In genomic region chr12:18552829-18553228, GRCh38 we compare ENCODE assay signal across 23 cellular contexts.
A peak's percentile ranks its signal among the peaks of the same experiment; 100 is the strongest.
DNase-seq lines count a peak whose midpoint lies in the region; ATAC-seq, FAIRE-seq and TF ChIP-seq lines count a peak whose summit lies in the region.
"Had no signal": no experiment of that assay in that cellular context is flagged by ENCODE, and none has a peak within 500 bp of the region (broad histone marks: within the 10 kb centered on the region; RNA-seq: fewer than 3 reads in every experiment).

No MANE protein-coding gene starts in this region.

- no peaks in the 10 kb centered on the region for H3K79me1 ChIP-seq in H1 (ENCODE audit: low read depth, low read length)

- TF ChIP-seq RAD21 in A549 (conservative IDR thresholded peaks at IDR 0.05 in 1 of 2, IDR thresholded peaks at IDR 0.05 in 1 of 2) (peak in 1 of 2 experiments; percentile 28; a peak in 2 of 5 replicates), H1 (IDR thresholded peaks at IDR 0.05 in 1 of 2, conservative IDR thresholded peaks at IDR 0.05 in 1 of 2; ENCODE audit: low read depth in 2 of 2, low read length in 2 of 2) (peak; percentile 14 to 27; a peak in 2 of 4 replicates)

- TF ChIP-seq CTCF in A549 (IDR thresholded peaks at IDR 0.05): peak; percentile 12; the same call in 1 of the 3 replicates
- TF ChIP-seq CTCF in GM12865 (IDR thresholded peaks at IDR 0.05; ENCODE audit: insufficient read depth, low read depth, low read length, missing control alignments): peak; percentile 1
- no peak for TF ChIP-seq CTCF in H1 (IDR thresholded peaks at IDR 0.05; ENCODE audit: control extremely low read depth in 1 of 3, insufficient read depth in 1 of 3, low read depth in 1 of 3, low read length in 3 of 3)

- H3K23ac ChIP-seq in H1 (ENCODE audit: insufficient read length): no peak overlapping the region

- H2AK5ac ChIP-seq in H1 (ENCODE audit: low read depth, low read length): no peak overlapping the region

- H4K8ac ChIP-seq in H1 (ENCODE audit: extremely low read depth, insufficient read depth, low read length): no peak overlapping the region

- no peak overlapping the region for H2BK20ac ChIP-seq in H1 (ENCODE audit: low read length)

- no peak overlapping the region for H2BK15ac ChIP-seq in H1 (ENCODE audit: low read length)

- no peak for DNase-seq in A549 (ENCODE audit: low read depth in 1 of 2, low spot score in 1 of 2)
- DNase-seq in GM12865 (ENCODE audit: low read depth): no peak
- peak; percentile 4 for DNase-seq in NCI-H69 (lab: John Stamatoyannopoulos, UW)
- DNase-seq in H1 (ENCODE audit: low read depth in 1 of 2, low spot score in 2 of 2): no peak
- DNase-seq in glomerular visceral epithelial cell (ENCODE audit: extremely low spot score): no peak
- DNase-seq in activated effector memory CD4-positive, alpha-beta T cell treated with anti-CD3 and anti-CD28 coated beads, Interleukin-2, amount 50 U/mL, for 16 hours: no peak
- DNase-seq in frontal cortex (ENCODE audit: low spot score in 2 of 2): no peak
- no peak for DNase-seq in cortex of kidney (lab: John Stamatoyannopoulos, UW)
- DNase-seq: activated CD4-positive, alpha-beta T cell treated with anti-CD3 and anti-CD28 coated beads, Interleukin-2, amount 50 U/mL, for 4 hours; activated naive CD8-positive, alpha-beta T cell treated with anti-CD3 and anti-CD28 coated beads, Interleukin-2, amount 10 ng/mL, durations not matched to agents 7 days and 5 days; activated T-cell treated with anti-CD3 and anti-CD28 coated beads, Interleukin-2, amount 50 U/mL, for 24 hours; Calu3; hypothalamus; kidney glomerular epithelial cell; mesendoderm; NCI-H1417; NCI-H446; stimulated activated CD4-positive, alpha-beta T cell treated with anti-CD3 and anti-CD28 coated beads, Interleukin-12 subunit alpha, Interleukin-12 subunit beta, amount 100 ng/mL, for 4 hours had no signal

- no peak overlapping the region for H3K18ac ChIP-seq in H1 (ENCODE audit: extremely low read depth, low read length)

- H3K4me1 ChIP-seq in A549 (no peaks in the 10 kb centered on the region), H1 (replicated peaks in 1 of 4; ENCODE audit: control insufficient read depth in 3 of 4, insufficient read depth in 4 of 4, low read length in 3 of 4) (peaks cover 0 to 3% (median 0%) of the 10 kb centered on the region in 4 experiments; a peak in 1 of 7 replicates)

- H3K4me3 ChIP-seq in A549 (no peak overlapping the region), GM12865 (ENCODE audit: low read depth, low read length) (no peak overlapping the region), H1 (ENCODE audit: extremely low read depth in 1 of 4, insufficient read depth in 2 of 4, low read depth in 3 of 4, low read length in 4 of 4) (no peak overlapping the region)

- POLR2A ChIA-PET in A549 (lab: Yijun Ruan, JAX) (no interaction called here), H1 (lab: Charles Lee; ENCODE audit: partially characterized antibody) (no interaction called here)

- FAIRE-seq in A549 (lab: Jason Lieb, UNC) (no peak), H1 (lab: Jason Lieb, UNC) (no peak), frontal cortex (lab: Jason Lieb, UNC) (no peak)
- FAIRE-seq: bronchial epithelial cell had no signal

- no peak overlapping the region for H3K4me2 ChIP-seq in A549
- H3K4me2 ChIP-seq in H1 (ENCODE audit: insufficient read depth in 1 of 2, low read depth in 2 of 2, low read length in 2 of 2): no peak overlapping the region
- H3K4me2 ChIP-seq: KMS-11 had no signal

- H2BK12ac ChIP-seq in H1 (ENCODE audit: low read depth, low read length): no peak overlapping the region

- WGBS in A549 (ENCODE audit: missing lambda C conversion rate): 28% methylated on average over 5 of the region's 5 CpGs
- 89% methylated on average over 5 of the region's 5 CpGs; no CpG with 5 or more reads in 1 of the 2 experiments for WGBS in H1 (ENCODE audit: extremely low coverage in 1 of 2, insufficient coverage in 1 of 2, insufficient read length in 1 of 2, insufficient replicate concordance in 2 of 2, low coverage in 1 of 2, low lambda C conversion rate in 2 of 2, missing lambda C conversion rate in 1 of 2), 2 experiments

- ATAC-seq in A549: no peak
- ATAC-seq: natural killer cell treated with Interleukin-12 subunit alpha and Interleukin-12 subunit beta and Interleukin-15 and Interleukin-18, amount 100 ng/mL, for 72 hours; stimulated activated effector memory CD8-positive, alpha-beta T cell treated with anti-CD3 and anti-CD28 coated beads, Interleukin-12 subunit alpha, Interleukin-12 subunit beta, amount 100 ng/mL, for 72 hours had no signal

- H2BK120ac ChIP-seq in H1 (replicated peaks; ENCODE audit: low read depth, low read length): no peak overlapping the region

- H2AFZ ChIP-seq in H1 (ENCODE audit: low read length): no peak overlapping the region

- H3K4ac ChIP-seq in H1 (replicated peaks; ENCODE audit: insufficient read length, low read depth, low read length): no peak overlapping the region

- TF ChIP-seq POLR2A in A549 (IDR thresholded peaks at IDR 0.05; ENCODE audit: low read length) (no peak), H1 (IDR thresholded peaks at IDR 0.05; ENCODE audit: control extremely low read depth in 1 of 2, low read depth in 2 of 2, low read length in 2 of 2) (no peak)

- TF ChIP-seq EP300 in A549 (IDR thresholded peaks at IDR 0.05) (no peak), H1 (IDR thresholded peaks at IDR 0.05; ENCODE audit: borderline replicate concordance in 1 of 2, low read depth in 2 of 2, low read length in 2 of 2) (no peak)

- no peaks in the 10 kb centered on the region for H4K20me1 ChIP-seq in H1 (replicated peaks in 1 of 2; ENCODE audit: control insufficient read depth in 1 of 2, insufficient read depth in 2 of 2, low read length in 2 of 2)

- H3K23me2 ChIP-seq in H1 (ENCODE audit: low read depth, low read length): no peaks in the 10 kb centered on the region; the same call in 1 of the 2 replicates

- H4K91ac ChIP-seq in H1 (replicated peaks; ENCODE audit: insufficient read length, low read length): no peak overlapping the region

- no peaks in the 10 kb centered on the region for H3K27me3 ChIP-seq in H1 (replicated peaks in 1 of 4; ENCODE audit: control insufficient read depth in 3 of 4, extremely low read depth in 1 of 4, insufficient read depth in 3 of 4, low read length in 3 of 4)

- H3K9me3 ChIP-seq in A549 (no peaks in the 10 kb centered on the region), H1 (ENCODE audit: insufficient read depth in 2 of 2, low read depth in 1 of 2, low read length in 1 of 2) (no peaks in the 10 kb centered on the region)

- H3K14ac ChIP-seq in H1 (ENCODE audit: insufficient read length): no peak overlapping the region

- H2BK5ac ChIP-seq in H1 (ENCODE audit: low read depth, low read length): no peak overlapping the region

- no peak overlapping the region for H3K9ac ChIP-seq in H1 (replicated peaks in 1 of 4; ENCODE audit: extremely low read depth in 1 of 4, low read depth in 3 of 4, low read length in 3 of 4)
- H3K9ac ChIP-seq: KMS-11 had no signal

- no peak overlapping the region for H4K5ac ChIP-seq in H1 (ENCODE audit: insufficient read length, low read depth, low read length)

- H3K27ac ChIP-seq in A549: no peak overlapping the region
- no peak overlapping the region for H3K27ac ChIP-seq in H1 (ENCODE audit: low read depth, low read length)
- H3K27ac ChIP-seq: HL-60, KMS-11 had no signal

- no peaks in the 10 kb centered on the region for H3K36me3 ChIP-seq in H1 (ENCODE audit: control insufficient read depth in 2 of 4, insufficient read depth in 4 of 4, low read length in 3 of 4)

- H3K56ac ChIP-seq in H1 (replicated peaks; ENCODE audit: insufficient read length, low read depth, low read length): no peak overlapping the region

- no peaks in the 10 kb centered on the region for H3K79me2 ChIP-seq in H1 (ENCODE audit: control insufficient read depth in 1 of 2, insufficient read depth in 2 of 2, low read length in 2 of 2)

- CTCF ChIA-PET in A549 (lab: Yijun Ruan, JAX): interaction anchor here (1.1 kb wide), 1 partner anchor 670 kb away, joined by 3 read pairs; no protein-coding TSS in a partner anchor
- CTCF ChIA-PET in H1 (lab: Charles Lee; ENCODE audit: partially characterized antibody): interaction anchor here (0.8 to 2.6 kb wide), 5 partner anchors 10 to 122 kb away, joined by 3 to 7 read pairs (median 5); no protein-coding TSS in a partner anchor

TF ChIP-seq in A549, 52 proteins besides CTCF, POLR2A, EP300 and RAD21:
- TF ChIP-seq FOSB (CRISPR knock-in tag; IDR thresholded peaks at IDR 0.05): no peak
- no peak for TF ChIP-seq PHF8 (IDR thresholded peaks at IDR 0.05; ENCODE audit: borderline replicate concordance, low read depth)
- TF ChIP-seq KDM5A (IDR thresholded peaks at IDR 0.05): no peak
- TF ChIP-seq RFX5 (IDR thresholded peaks at IDR 0.05): no peak
- TF ChIP-seq USF2 (IDR thresholded peaks at IDR 0.05): no peak
- TF ChIP-seq BHLHE40 (IDR thresholded peaks at IDR 0.05; ENCODE audit: low read depth, low read length): no peak
- no peak for TF ChIP-seq CEBPB (IDR thresholded peaks at IDR 0.05)

TF ChIP-seq in H1, 55 proteins besides CTCF, POLR2A, EP300 and RAD21 (continues in another document):
- TF ChIP-seq EZH2 (IDR thresholded peaks at IDR 0.05; ENCODE audit: low read depth, low read length, severe bottlenecking): no peak
- no peak for TF ChIP-seq RXRA (IDR thresholded peaks at IDR 0.05; ENCODE audit: insufficient read depth, low read depth, low read length)
- TF ChIP-seq BACH1 (IDR thresholded peaks at IDR 0.05; ENCODE audit: low read length): no peak
- no peak for TF ChIP-seq GTF2F1 (IDR thresholded peaks at IDR 0.05; ENCODE audit: borderline replicate concordance, low read depth, low read length)
- no peak for TF ChIP-seq SIRT6 (IDR thresholded peaks at IDR 0.05; ENCODE audit: low read length)
- no peak for TF ChIP-seq TAF1 (IDR thresholded peaks at IDR 0.05; ENCODE audit: low read depth, low read length)
- TF ChIP-seq USF2 (IDR thresholded peaks at IDR 0.05; ENCODE audit: low read length): no peak
- no peak for TF ChIP-seq SRF (IDR thresholded peaks at IDR 0.05; ENCODE audit: low read depth, low read length)
- TF ChIP-seq MAFK (IDR thresholded peaks at IDR 0.05; ENCODE audit: low read depth, low read length): no peak
- no peak for TF ChIP-seq SIN3A (conservative IDR thresholded peaks at IDR 0.05 in 1 of 2, IDR thresholded peaks at IDR 0.05 in 1 of 2; ENCODE audit: low read depth in 1 of 2, low read length in 2 of 2)
- TF ChIP-seq CEBPB (IDR thresholded peaks at IDR 0.05; ENCODE audit: low read depth, low read length): no peak
- TF ChIP-seq KDM5A (IDR thresholded peaks at IDR 0.05; ENCODE audit: low read length): no peak
- TF ChIP-seq NANOG (IDR thresholded peaks at IDR 0.05; ENCODE audit: insufficient read depth, low read depth, low read length, poor library complexity, severe bottlenecking): no peak
- no peak for TF ChIP-seq CBX5 (IDR thresholded peaks at IDR 0.05; ENCODE audit: low read depth, low read length)

Comparison
In these comparisons a context has a peak if more than half of its experiments do, and no peak if none do; other contexts are left out.
1. CTCF ChIP-seq: peak in A549 (single experiment) and GM12865 (single experiment); none in H1 (0 of 3).
2. Of the 18 proteins assayed by ChIP-seq in both H1 and A549: peak only in H1: none; only in A549: CTCF; in both: none; in neither: 16; mixed calls (peak in some experiments, not most) for 1.